26 cellular contexts compared by ENCODE assay signal in the genomic region with DNA sequence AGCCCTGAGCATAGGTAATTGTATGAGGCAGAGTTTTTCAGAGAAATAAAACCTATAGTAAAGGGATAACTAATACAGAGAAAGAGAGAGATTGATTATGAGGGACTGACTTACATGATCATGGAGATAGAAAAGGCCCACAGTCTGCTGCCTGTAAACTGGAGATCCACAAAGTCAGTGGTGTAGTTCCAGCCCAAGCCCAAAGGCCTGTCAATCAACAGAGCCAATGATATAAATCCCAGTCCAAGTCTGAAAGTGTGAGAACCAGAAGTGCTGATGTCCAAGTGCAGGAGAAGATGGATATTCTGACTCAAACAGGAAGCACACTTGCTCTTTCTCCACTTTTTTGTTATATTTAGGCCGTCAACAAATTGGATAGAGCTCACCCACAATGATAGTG.
"Had no signal": no experiment of that assay in that cellular context is flagged by ENCODE, and none has a peak within 500 bp of the region (broad histone marks: within the 10 kb centered on the region; RNA-seq: fewer than 3 reads in every experiment).

No MANE protein-coding gene starts in this region.

- H3K4me1 ChIP-seq: stomach, suprapubic skin, testis, thyroid gland, tibial artery, tibial nerve, transverse colon, upper lobe of left lung, upper lobe of right lung, uterus, vagina had no signal

- ATAC-seq: stimulated activated effector memory CD8-positive, alpha-beta T cell treated with anti-CD3 and anti-CD28 coated beads, Interleukin-12 subunit alpha, Interleukin-12 subunit beta, amount 100 ng/mL, for 72 hours; stimulated activated memory B cell treated with anti-CD40 and anti-IgM and Interleukin-4, amounts not matched to agents 10 μg/mL and 1 μg/mL and 100 μg/mL, for 72 hours; stimulated activated naive B cell treated with anti-CD40 and anti-IgM and Interleukin-4, amounts not matched to agents 10 μg/mL and 1 μg/mL and 100 μg/mL, for 72 hours; stimulated activated naive CD8-positive, alpha-beta T cell treated with anti-CD3 and anti-CD28 coated beads, Interleukin-15, amount 100 ng/mL, for 72 hours; stimulated activated naive CD8-positive, alpha-beta T cell treated with anti-CD3 and anti-CD28 coated beads, Interleukin-15, Interleukin-2, amounts not matched to agents 100 U/mL and 50 U/mL, for 24 hours; upper lobe of right lung had no signal

- H3K36me3 ChIP-seq: stomach, suprapubic skin, thoracic aorta, thyroid gland, tibial artery, tibial nerve, transverse colon, upper lobe of left lung, upper lobe of right lung, uterus, vagina had no signal

- H3K4me3 ChIP-seq: stomach, suprapubic skin, testis, thoracic aorta, thyroid gland, tibial artery, tibial nerve, transverse colon, upper lobe of left lung, upper lobe of right lung, uterus, vagina had no signal

- H3K27ac ChIP-seq: stomach, suprapubic skin, testis, thoracic aorta, thyroid gland, tibial artery, tibial nerve, transverse colon, upper lobe of left lung, upper lobe of right lung, uterus, vagina had no signal

- FAIRE-seq: urothelium cell line had no signal

- H3K27me3 ChIP-seq: stomach, suprapubic skin, testis, thyroid gland, tibial artery, tibial nerve, transverse colon, upper lobe of left lung, upper lobe of right lung, uterus, vagina had no signal

- DNase-seq: stimulated activated CD4-positive, alpha-beta T cell treated with anti-CD3 and anti-CD28 coated beads, Interleukin-2, amount 100 ng/mL, for 48 hours; stimulated activated CD4-positive, alpha-beta T cell treated with anti-CD3 and anti-CD28 coated beads, Interleukin-4, amount 100 ng/mL, for 1 hour; stimulated activated CD4-positive, alpha-beta T cell treated with anti-CD3 and anti-CD28 coated beads, Interleukin-4, amount 100 ng/mL, for 4 hours; stimulated activated CD8-positive, alpha-beta memory T cell treated with anti-CD3 and anti-CD28 coated beads, Interleukin-4, amount 100 ng/mL, for 48 hours; stimulated activated naive B cell treated with anti-CD40 and anti-IgM and Interleukin-4, amounts not matched to agents 10 μg/mL and 1 μg/mL and 100 μg/mL, for 72 hours; stimulated activated naive CD4-positive, alpha-beta T cell; stimulated activated naive CD4-positive, alpha-beta T cell treated with Interleukin-2 at 50 U/mL for 16 hours; stimulated activated naive CD8-positive, alpha-beta T cell treated with anti-CD3 and anti-CD28 coated beads, Interleukin-15, amount 100 ng/mL, for 72 hours; stimulated activated naive CD8-positive, alpha-beta T cell treated with anti-CD3 and anti-CD28 coated beads, Interleukin-15, Interleukin-2, amounts not matched to agents 100 U/mL and 50 U/mL, for 24 hours; stomach; substantia nigra; testis; thyroid gland; tibial artery; transverse colon; trophoblast cell; upper lobe of left lung; upper lobe of right lung; uterus had no signal

- H3K9me3 ChIP-seq: suprapubic skin, testis, thoracic aorta, thyroid gland, transverse colon, upper lobe of right lung, uterus, vagina had no signal
